In genomic region chr4:119041951-119042560, GRCh38 we compare ENCODE assay signal across 8 cellular contexts.
DNase-seq lines count a peak whose midpoint lies in the region; ATAC-seq and TF ChIP-seq lines count a peak whose summit lies in the region.

No MANE protein-coding gene starts in this region.

- H3K4me1 Mint-ChIP-seq in activated CD8-positive, alpha-beta memory T cell treated with anti-CD3 and anti-CD28 coated beads, Interleukin-2, amount 10 ng/mL, durations not matched to agents 7 days and 5 days = peaks cover 21% of the 10 kb centered on the region
- peaks cover 29% of the 10 kb centered on the region for H3K4me1 Mint-ChIP-seq in neural crest cell

- H3K27ac ChIP-seq in fibroblast of lung (ENCODE audit: insufficient read depth, low read length) (no peak overlapping the region), upper lobe of left lung (peak overlapping the region in 1 of 4 donors; percentile 68)

- H3K36me3 Mint-ChIP-seq in activated CD8-positive, alpha-beta memory T cell treated with anti-CD3 and anti-CD28 coated beads, Interleukin-2, amount 10 ng/mL, durations not matched to agents 7 days and 5 days = no peaks in the 10 kb centered on the region
- H3K36me3 Mint-ChIP-seq in neural crest cell (ENCODE audit: low read depth) = no peaks in the 10 kb centered on the region

- no peak overlapping the region for H3K9ac ChIP-seq in fibroblast of lung (ENCODE audit: insufficient read depth, low read length)

- H3K4me3 Mint-ChIP-seq in activated CD8-positive, alpha-beta memory T cell treated with anti-CD3 and anti-CD28 coated beads, Interleukin-2, amount 10 ng/mL, durations not matched to agents 7 days and 5 days = no peak overlapping the region
- no peak overlapping the region for H3K4me3 Mint-ChIP-seq in neural crest cell

- CTCF ChIA-PET in activated CD8-positive, alpha-beta memory T cell treated with anti-CD3 and anti-CD28 coated beads, Interleukin-2, amount 10 ng/mL, durations not matched to agents 7 days and 5 days (lab: Charles Lee) = interaction anchor here (0.6 to 5.6 kb wide), 26 partner anchors 10 to 452 kb away, joined by 3 to 33 read pairs (median 4); partner anchors contain the start of gene USP53

- no peaks in the 10 kb centered on the region for H3K36me3 ChIP-seq in fibroblast of lung (ENCODE audit: control insufficient read depth, insufficient read depth, low read length)
- no peaks in the 10 kb centered on the region for H3K36me3 ChIP-seq in upper lobe of left lung

- no peaks in the 10 kb centered on the region for H3K9me3 Mint-ChIP-seq in activated CD8-positive, alpha-beta memory T cell treated with anti-CD3 and anti-CD28 coated beads, Interleukin-2, amount 10 ng/mL, durations not matched to agents 7 days and 5 days (ENCODE audit: low read depth)
- H3K9me3 Mint-ChIP-seq in neural crest cell = no peaks in the 10 kb centered on the region

- no peak for TF ChIP-seq POLR2A in upper lobe of left lung (IDR thresholded peaks at IDR 0.05)

- no peaks in the 10 kb centered on the region for H3K27me3 ChIP-seq in fibroblast of lung (ENCODE audit: control insufficient read depth, insufficient read depth, low read length)
- no peaks in the 10 kb centered on the region for H3K27me3 ChIP-seq in upper lobe of left lung

- WGBS in upper lobe of left lung, 2 donors = 1 to 3% methylated on average over 6 of the region's 6 CpGs

- no peaks in the 10 kb centered on the region for H3K27me3 Mint-ChIP-seq in activated CD8-positive, alpha-beta memory T cell treated with anti-CD3 and anti-CD28 coated beads, Interleukin-2, amount 10 ng/mL, durations not matched to agents 7 days and 5 days
- no peaks in the 10 kb centered on the region for H3K27me3 Mint-ChIP-seq in neural crest cell (ENCODE audit: low read depth)

- no peak for TF ChIP-seq EP300 in upper lobe of left lung (IDR thresholded peaks at IDR 0.05)

- H3K4me2 ChIP-seq in fibroblast of lung (ENCODE audit: extremely low read depth, insufficient read depth, low read length) = peak overlapping the region; percentile 46

- no peaks in the 10 kb centered on the region for H3K9me3 ChIP-seq in fibroblast of lung (ENCODE audit: control insufficient read depth, insufficient read depth, low read depth, low read length)
- no peaks in the 10 kb centered on the region for H3K9me3 ChIP-seq in upper lobe of left lung

- H4K20me1 ChIP-seq in fibroblast of lung (ENCODE audit: control insufficient read depth, extremely low read depth, insufficient read depth, low read length) = no peaks in the 10 kb centered on the region

- peak; percentile 42 for TF ChIP-seq CTCF in GM20000 (IDR thresholded peaks at IDR 0.05; ENCODE audit: extremely low read depth, missing control alignments)
- TF ChIP-seq CTCF in fibroblast of lung (conservative IDR thresholded peaks at IDR 0.05 in 1 of 2, IDR thresholded peaks at IDR 0.05 in 1 of 2; ENCODE audit: low read depth in 1 of 2, low read length in 2 of 2) = peak; percentile 70 to 71
- peak; percentile 77 for TF ChIP-seq CTCF in neural crest cell (conservative IDR thresholded peaks at IDR 0.05)
- TF ChIP-seq CTCF in upper lobe of left lung (IDR thresholded peaks at IDR 0.05) = peak; percentile 36 to 67 (median 56)

- H3K27ac Mint-ChIP-seq in activated CD8-positive, alpha-beta memory T cell treated with anti-CD3 and anti-CD28 coated beads, Interleukin-2, amount 10 ng/mL, durations not matched to agents 7 days and 5 days = no peak overlapping the region
- no peak overlapping the region for H3K27ac Mint-ChIP-seq in neural crest cell (ENCODE audit: unreplicated experiment)

- H3K4me3 ChIP-seq in fibroblast of lung (replicated peaks in 1 of 4; ENCODE audit: control extremely low read depth in 1 of 4, insufficient read depth in 1 of 4, low read depth in 3 of 4, low read length in 4 of 4) = no peak overlapping the region
- no peak overlapping the region for H3K4me3 ChIP-seq in upper lobe of left lung

- peaks cover 25% of the 10 kb centered on the region for H3K4me1 ChIP-seq in fibroblast of lung (ENCODE audit: control insufficient read depth, extremely low read depth, insufficient read depth, low read length)
- peaks cover 7 to 31% (median 15%) of the 10 kb centered on the region in 4 donors for H3K4me1 ChIP-seq in upper lobe of left lung

- no peak overlapping the region for H2AFZ ChIP-seq in fibroblast of lung (ENCODE audit: low read length)

- H3K79me2 ChIP-seq in fibroblast of lung (ENCODE audit: control insufficient read depth, insufficient read depth, low read length) = no peaks in the 10 kb centered on the region

- DNase-seq in DMS153 (lab: John Stamatoyannopoulos, UW) (peak; percentile 60), GM20000 (ENCODE audit: low spot score) (peak; percentile 71), NCI-H82 treated with DMSO at 0.1 percent for 48 hours (lab: John Stamatoyannopoulos, UW; ENCODE audit: unreplicated experiment) (peak; percentile 56), fibroblast of lung (ENCODE audit: low read depth in 2 of 2) (peak; percentile 66 to 85), neural crest cell (ENCODE audit: low read depth, low spot score) (peak; percentile 43), upper lobe of left lung (peak in 1 of 2 donors; percentile 45)
- DNase-seq in activated CD8-positive, alpha-beta memory T cell treated with anti-CD3 and anti-CD28 coated beads, Interleukin-2, amount 10 ng/mL, durations not matched to agents 7 days and 5 days = peak; percentile 74

- ATAC-seq in HG03558 (IDR thresholded peaks at IDR 0.05; ENCODE audit: extremely low read depth, unreplicated experiment) (peak; percentile 47), upper lobe of left lung (ENCODE audit: low FRiP score in 2 of 2) (peak; percentile 90 to 91)
- ATAC-seq in activated CD8-positive, alpha-beta memory T cell treated with anti-CD3 and anti-CD28 coated beads, Interleukin-2, amount 10 ng/mL, durations not matched to agents 7 days and 5 days = peak; percentile 91
